21 cellular contexts compared by ENCODE assay signal in genomic region chr11:27280131-27280530, GRCh38.
"Had no signal": no experiment of that assay in that cellular context is flagged by ENCODE, and none has a peak within 500 bp of the region (broad histone marks: within the 10 kb centered on the region; RNA-seq: fewer than 3 reads in every experiment).

No MANE protein-coding gene starts in this region.

- H3K27me3 ChIP-seq: MG63 had no signal

- H3K36me3 Mint-ChIP-seq: activated naive CD8-positive, alpha-beta T cell had no signal

- H3K4me3 Mint-ChIP-seq: activated CD4-positive, alpha-beta memory T cell treated with anti-CD3 and anti-CD28 coated beads, Interleukin-2, amount 10 ng/mL, durations not matched to agents 7 days and 5 days; activated naive CD4-positive, alpha-beta T cell treated with anti-CD3 and anti-CD28 coated beads for 36 hours; activated naive CD8-positive, alpha-beta T cell; activated T-helper 17 cell treated with anti-CD3 and anti-CD28 coated beads, Interleukin-2, amount 50 U/mL, for 72 hours had no signal

- H3K36me3 ChIP-seq: MG63 had no signal

- DNase-seq: activated CD4-positive, alpha-beta memory T cell treated with anti-CD3 and anti-CD28 coated beads, Interleukin-2, amount 10 ng/mL, durations not matched to agents 7 days and 5 days; activated CD4-positive, alpha-beta T cell treated with anti-CD3 and anti-CD28 coated beads, Interleukin-2, amount 50 U/mL, for 1 hour; activated CD4-positive, CD25-positive, alpha-beta regulatory T cell; activated gamma-delta T cell; activated naive CD4-positive, alpha-beta T cell treated with anti-CD3 and anti-CD28 coated beads for 36 hours; activated T-cell treated with anti-CD3 and anti-CD28 coated beads for 4 hours; activated T-cell treated with anti-CD3 and anti-CD28 coated beads, Interleukin-2, amount 50 U/mL, for 48 hours; caudate nucleus; MG63; MV-4-11; NCI-H1092 treated with DMSO at 0.1 percent for 48 hours; NCI-H1436; NCI-H1694 treated with DMSO at 0.1 percent for 48 hours; NCI-H2081; NCI-H524; SIG-M5; T-helper 1 cell had no signal

- H3K4me1 Mint-ChIP-seq: activated T-helper 17 cell treated with anti-CD3 and anti-CD28 coated beads, Interleukin-2, amount 50 U/mL, for 72 hours had no signal

- H3K9me3 Mint-ChIP-seq: activated CD4-positive, alpha-beta memory T cell treated with anti-CD3 and anti-CD28 coated beads, Interleukin-2, amount 10 ng/mL, durations not matched to agents 7 days and 5 days; activated naive CD4-positive, alpha-beta T cell treated with anti-CD3 and anti-CD28 coated beads for 36 hours; activated T-helper 17 cell treated with anti-CD3 and anti-CD28 coated beads, Interleukin-2, amount 50 U/mL, for 72 hours had no signal

- H3K4me3 ChIP-seq: MG63, SK-N-MC had no signal

- H3K27ac Mint-ChIP-seq: activated CD4-positive, alpha-beta memory T cell treated with anti-CD3 and anti-CD28 coated beads, Interleukin-2, amount 10 ng/mL, durations not matched to agents 7 days and 5 days; activated naive CD4-positive, alpha-beta T cell treated with anti-CD3 and anti-CD28 coated beads for 36 hours; activated naive CD8-positive, alpha-beta T cell; activated T-helper 17 cell treated with anti-CD3 and anti-CD28 coated beads, Interleukin-2, amount 50 U/mL, for 72 hours had no signal

- H3K27ac ChIP-seq: SK-N-MC, VCaP had no signal

- ATAC-seq: activated T-helper 17 cell treated with anti-CD3 and anti-CD28 coated beads, Interleukin-2, amount 50 U/mL, for 72 hours had no signal

- H3K9me3 ChIP-seq: MG63 had no signal
